In genomic region chr1:209652873-209653401, GRCh38 we compare ENCODE assay signal across 8 cellular contexts. TPM values are rescaled to one million over a fixed set of nuclear protein-coding genes. Genes with fewer than 3 reads are reported as not detected.
DNase-seq lines count a peak whose midpoint lies in the region; ATAC-seq, FAIRE-seq and TF ChIP-seq lines count a peak whose summit lies in the region.

No MANE protein-coding gene starts in this region.

- in situ Hi-C loops in brain microvascular endothelial cell (cut with HindIII; ENCODE audit: low pct_ligation_motif_present, low sequenced_read_pairs) (no loop called here), HepG2 (cut with HindIII; ENCODE audit: extremely low pct_ligation_motif_present, low pct_unique_long_range_greater_than_20kb) (no loop called here)

- peak; percentile 21 for DNase-seq in AG10803 (ENCODE audit: low read depth)
- peak; percentile 95 for DNase-seq in RWPE2 (ENCODE audit: low spot score)
- DNase-seq in brain microvascular endothelial cell, result peak; percentile 51
- peak; percentile 70 for DNase-seq in HepG2 (ENCODE audit: low spot score)
- DNase-seq in stimulated activated CD8-positive, alpha-beta memory T cell treated with anti-CD3 and anti-CD28 coated beads, Interleukin-7, amount 100 ng/mL, for 4 hours (ENCODE audit: low read depth in 2 of 2), result peak; percentile 13 to 16
- no peak for DNase-seq in NCI-H524 (lab: John Stamatoyannopoulos, UW)

- H3K36me3 ChIP-seq in HEK293 (ENCODE audit: control insufficient read depth in 2 of 2, insufficient read depth in 1 of 2, low read length in 2 of 2), result no peaks in the 10 kb centered on the region
- H3K36me3 ChIP-seq in RWPE2 (ENCODE audit: low read depth), result peaks cover 32% of the 10 kb centered on the region
- H3K36me3 ChIP-seq in brain microvascular endothelial cell (replicated peaks), result no peaks in the 10 kb centered on the region
- no peaks in the 10 kb centered on the region for H3K36me3 ChIP-seq in HepG2 (replicated peaks in 1 of 2; ENCODE audit: control insufficient read depth in 1 of 2, insufficient read depth in 2 of 2, low read length in 2 of 2)

- H3K27me3 ChIP-seq in RWPE2 (ENCODE audit: insufficient read depth, poor library complexity, severe bottlenecking) (no peaks in the 10 kb centered on the region), brain microvascular endothelial cell (replicated peaks) (no peaks in the 10 kb centered on the region), HepG2 (ENCODE audit: control insufficient read depth in 1 of 2, insufficient read depth in 2 of 2, low read length in 2 of 2) (peaks cover 2 to 6% of the 10 kb centered on the region in 2 experiments; a peak in 1 of 5 replicates)

- H3K9ac ChIP-seq in HepG2 (ENCODE audit: insufficient read depth, low read depth, low read length), result no peak overlapping the region

- TF ChIP-seq CTCF in AG10803 (conservative IDR thresholded peaks at IDR 0.05; ENCODE audit: low read length), result no peak
- TF ChIP-seq CTCF in HEK293 (tag by site-specific recombination; IDR thresholded peaks at IDR 0.05), result no peak
- no peak for TF ChIP-seq CTCF in RWPE2 (IDR thresholded peaks at IDR 0.05; ENCODE audit: poor library complexity, severe bottlenecking)
- no peak for TF ChIP-seq CTCF in brain microvascular endothelial cell (IDR thresholded peaks at IDR 0.05; ENCODE audit: low read depth, low read length, missing control alignments)
- no peak for TF ChIP-seq CTCF in HepG2 (CRISPR knock-in tag; IDR thresholded peaks at IDR 0.05)

- H2AFZ ChIP-seq in HepG2 (ENCODE audit: low read length), result no peak overlapping the region

- no peak for TF ChIP-seq EP300 in HepG2 (IDR thresholded peaks at IDR 0.05; ENCODE audit: low read depth in 2 of 2, low read length in 2 of 2)
- TF ChIP-seq EP300 in HepG2 (CRISPR knock-in tag; IDR thresholded peaks at IDR 0.05; ENCODE audit: borderline replicate concordance), result no peak

- ATAC-seq in RWPE2 (ENCODE audit: low read depth) (peak; percentile 52), HepG2 (peak; percentile 68), HG02981 (IDR thresholded peaks at IDR 0.05; ENCODE audit: unreplicated experiment) (no peak)

- no peaks in the 10 kb centered on the region for H3K9me3 ChIP-seq in HEK293 (ENCODE audit: control insufficient read depth, insufficient read depth, low read depth, low read length)
- H3K9me3 ChIP-seq in RWPE2 (ENCODE audit: severe bottlenecking), result no peaks in the 10 kb centered on the region
- no peaks in the 10 kb centered on the region for H3K9me3 ChIP-seq in HepG2 (ENCODE audit: low read length)

- FAIRE-seq in HepG2 (lab: Jason Lieb, UNC), result peak; percentile 60

- no peak for TF ChIP-seq POLR2A in HepG2 (IDR thresholded peaks at IDR 0.05; ENCODE audit: insufficient read depth in 1 of 2, low read depth in 2 of 2, low read length in 2 of 2)

- peak overlapping the region; percentile 38 for H3K4me2 ChIP-seq in HepG2 (ENCODE audit: low read depth, low read length)

- H3K4me3 ChIP-seq in AG10803 (ENCODE audit: low read length), result no peak overlapping the region
- H3K4me3 ChIP-seq in HEK293 (ENCODE audit: low read depth, low read length), result no peak overlapping the region
- peak overlapping the region; percentile 58 for H3K4me3 ChIP-seq in RWPE2 (ENCODE audit: severe bottlenecking)
- no peak overlapping the region for H3K4me3 ChIP-seq in brain microvascular endothelial cell (ENCODE audit: low read depth, low read length)
- H3K4me3 ChIP-seq in HepG2 (replicated peaks in 1 of 3; ENCODE audit: insufficient read depth in 1 of 3, low read depth in 2 of 3, low read length in 3 of 3), result no peak overlapping the region

- CTCF ChIA-PET in HEK293 (lab: Yijun Ruan, JAX) (interaction anchor here (0.7 to 2.4 kb wide), 12 partner anchors 22 to 87 kb away, joined by 3 to 10 read pairs (median 4); partner anchors contain the start of gene G0S2), HepG2 (lab: Yijun Ruan, JAX; ENCODE audit: low intra/inter-chr PET ratio, low total read pairs) (no interaction called here)

- intact Hi-C loops in HepG2 (cut with micrococcal nuclease; ENCODE audit: unreplicated experiment), result no loop called here

- no TSS peak for BruUV-seq in HepG2 (replicated peaks; lab: Mats Ljungman, UMichigan)

- H3K79me2 ChIP-seq in HepG2 (ENCODE audit: insufficient read depth, low read length), result no peaks in the 10 kb centered on the region

- POLR2A ChIA-PET in HEK293 (lab: Yijun Ruan, JAX) (interaction anchor here (1.0 to 1.2 kb wide), 2 partner anchors 18 to 22 kb away, joined by 3 to 4 read pairs; partner anchors contain the start of gene G0S2), HepG2 (lab: Yijun Ruan, JAX) (interaction anchor here (1.1 to 1.3 kb wide), 2 partner anchors 21 to 721 kb away, joined by 3 to 4 read pairs; no protein-coding TSS in a partner anchor)

- no peak for TF ChIP-seq RAD21 in HepG2 (CRISPR knock-in tag; IDR thresholded peaks at IDR 0.05)

- 17% methylated on average over 3 of the region's 3 CpGs for WGBS in HepG2 (ENCODE audit: low lambda C conversion rate)

- H3K27ac ChIP-seq in HEK293 (ENCODE audit: extremely low read depth, low read depth, low read length), result peak overlapping the region; percentile 34
- H3K27ac ChIP-seq in RWPE2 (ENCODE audit: poor library complexity, severe bottlenecking), result peak overlapping the region; percentile 94
- no peak overlapping the region for H3K27ac ChIP-seq in brain microvascular endothelial cell
- no peak overlapping the region for H3K27ac ChIP-seq in HepG2 (ENCODE audit: extremely low read length, insufficient read depth, low read length)

- H4K20me1 ChIP-seq in HepG2 (ENCODE audit: insufficient read depth, low read length), result no peaks in the 10 kb centered on the region

- peaks cover 19% of the 10 kb centered on the region for H3K4me1 ChIP-seq in HEK293 (ENCODE audit: control insufficient read depth, insufficient read depth, low read length)
- H3K4me1 ChIP-seq in RWPE2 (ENCODE audit: insufficient read depth, poor library complexity, severe bottlenecking), result peaks cover 61% of the 10 kb centered on the region
- peaks cover 38% of the 10 kb centered on the region for H3K4me1 ChIP-seq in HepG2 (ENCODE audit: insufficient read depth, low read length)

RNA-seq across cellular contexts. Expression of gene LAMB3, which starts 0.7 kb away (rescaled TPM):
- total RNA-seq in HepG2 (2016; rRNA removed; fragmentation: Illumina TruSeq; extraction: Trizol), result 0.10 and 0.24 TPM in 2 replicates
- not detected in 2 replicates for total RNA-seq in HepG2 (2016; cell fraction: cytosol; rRNA removed; fragmentation: Illumina TruSeq; extraction: Trizol; ENCODE audit: low read depth)
- total RNA-seq in HepG2 (2016; cell fraction: insoluble cytoplasmic fraction; rRNA removed; fragmentation: Illumina TruSeq; extraction: Trizol), result 0.13 TPM in 1 of 2 replicates, not detected in the other
- not detected in 2 replicates for total RNA-seq in HepG2 (2016; cell fraction: membrane; rRNA removed; fragmentation: Illumina TruSeq; extraction: Trizol)
- 0.13 TPM in 1 of 2 replicates, not detected in the other for total RNA-seq in HepG2 (2016; cell fraction: nucleus; rRNA removed; fragmentation: Illumina TruSeq; extraction: Trizol)
- 0.18 TPM in 2 replicates for polyA plus RNA-seq in HepG2 (2011; rRNA removed)
- polyA plus RNA-seq in HepG2 (2011; cell fraction: cytosol; rRNA removed), result 0.07 and 0.22 TPM in 2 replicates
- 0.13 and 0.55 TPM in 2 replicates for polyA plus RNA-seq in HepG2 (2011; cell fraction: nucleus; rRNA removed)
- polyA plus RNA-seq in HepG2 (2012), result 0.12 TPM in 1 of 2 replicates, not detected in the other
- not detected in 2 replicates for polyA plus RNA-seq in HepG2 (2016; cell fraction: cytosol; fragmentation: Illumina TruSeq; extraction: Trizol; ENCODE audit: low read depth)
- polyA plus RNA-seq in HepG2 (2016; cell fraction: insoluble cytoplasmic fraction; fragmentation: Illumina TruSeq; extraction: Trizol; ENCODE audit: low read depth), result 0.33 TPM in 1 of 2 replicates, not detected in the other
- polyA plus RNA-seq in HepG2 (2016; cell fraction: membrane; fragmentation: Illumina TruSeq; extraction: Trizol; ENCODE audit: low read depth), result not detected in 2 replicates
- polyA plus RNA-seq in HepG2 (2016; cell fraction: nucleus; fragmentation: Illumina TruSeq; extraction: Trizol; ENCODE audit: insufficient read depth, low read depth), result 0.25 and 0.37 TPM in 2 replicates
- polyA minus RNA-seq in HepG2 (2011; rRNA and poly(A)+ RNA removed; ENCODE audit: low replicate concordance), result 0.10 and 113 TPM in 2 replicates
- 0.69 and 1.1 TPM in 2 replicates for polyA minus RNA-seq in HepG2 (2011; cell fraction: cytosol; rRNA and poly(A)+ RNA removed)
- 0.37 and 0.39 TPM in 2 replicates for polyA minus RNA-seq in HepG2 (2011; cell fraction: nucleus; rRNA and poly(A)+ RNA removed)

RNA-seq across cellular contexts. Expression of gene G0S2, which starts 22.3 kb away (rescaled TPM):
- not detected in 2 replicates for total RNA-seq in HepG2 (2016; rRNA removed; fragmentation: Illumina TruSeq; extraction: Trizol)
- total RNA-seq in HepG2 (2016; cell fraction: cytosol; rRNA removed; fragmentation: Illumina TruSeq; extraction: Trizol; ENCODE audit: low read depth), result not detected in 2 replicates
- not detected in 2 replicates for total RNA-seq in HepG2 (2016; cell fraction: insoluble cytoplasmic fraction; rRNA removed; fragmentation: Illumina TruSeq; extraction: Trizol)
- total RNA-seq in HepG2 (2016; cell fraction: membrane; rRNA removed; fragmentation: Illumina TruSeq; extraction: Trizol), result not detected in 2 replicates
- total RNA-seq in HepG2 (2016; cell fraction: nucleus; rRNA removed; fragmentation: Illumina TruSeq; extraction: Trizol), result not detected in 2 replicates
- polyA plus RNA-seq in HepG2 (2011; rRNA removed), result not detected in 2 replicates
- polyA plus RNA-seq in HepG2 (2011; cell fraction: cytosol; rRNA removed), result 0.08 and 0.28 TPM in 2 replicates
- not detected in 2 replicates for polyA plus RNA-seq in HepG2 (2011; cell fraction: nucleus; rRNA removed)
- polyA plus RNA-seq in HepG2 (2012), result 0.23 TPM in 1 of 2 replicates, not detected in the other
- polyA plus RNA-seq in HepG2 (2016; cell fraction: cytosol; fragmentation: Illumina TruSeq; extraction: Trizol; ENCODE audit: low read depth), result not detected in 2 replicates
- not detected in 2 replicates for polyA plus RNA-seq in HepG2 (2016; cell fraction: insoluble cytoplasmic fraction; fragmentation: Illumina TruSeq; extraction: Trizol; ENCODE audit: low read depth)
- not detected in 2 replicates for polyA plus RNA-seq in HepG2 (2016; cell fraction: membrane; fragmentation: Illumina TruSeq; extraction: Trizol; ENCODE audit: low read depth)
- not detected in 2 replicates for polyA plus RNA-seq in HepG2 (2016; cell fraction: nucleus; fragmentation: Illumina TruSeq; extraction: Trizol; ENCODE audit: insufficient read depth, low read depth)
- polyA minus RNA-seq in HepG2 (2011; rRNA and poly(A)+ RNA removed; ENCODE audit: low replicate concordance), result not detected in 2 replicates
- not detected in 2 replicates for polyA minus RNA-seq in HepG2 (2011; cell fraction: cytosol; rRNA and poly(A)+ RNA removed)
- not detected in 2 replicates for polyA minus RNA-seq in HepG2 (2011; cell fraction: nucleus; rRNA and poly(A)+ RNA removed)

RNA-seq across cellular contexts. Expression of gene HSD11B1, which starts 51.7 kb away (rescaled TPM):
- not detected in 2 replicates for total RNA-seq in HepG2 (2016; rRNA removed; fragmentation: Illumina TruSeq; extraction: Trizol)
- total RNA-seq in HepG2 (2016; cell fraction: cytosol; rRNA removed; fragmentation: Illumina TruSeq; extraction: Trizol; ENCODE audit: low read depth), result not detected in 2 replicates
- total RNA-seq in HepG2 (2016; cell fraction: insoluble cytoplasmic fraction; rRNA removed; fragmentation: Illumina TruSeq; extraction: Trizol), result not detected in 2 replicates
- not detected in 2 replicates for total RNA-seq in HepG2 (2016; cell fraction: membrane; rRNA removed; fragmentation: Illumina TruSeq; extraction: Trizol)
- total RNA-seq in HepG2 (2016; cell fraction: nucleus; rRNA removed; fragmentation: Illumina TruSeq; extraction: Trizol), result not detected in 2 replicates
- polyA plus RNA-seq in HepG2 (2011; rRNA removed), result not detected in 2 replicates
- not detected in 2 replicates for polyA plus RNA-seq in HepG2 (2011; cell fraction: cytosol; rRNA removed)
- not detected in 2 replicates for polyA plus RNA-seq in HepG2 (2011; cell fraction: nucleus; rRNA removed)
- not detected in 2 replicates for polyA plus RNA-seq in HepG2 (2012)
- not detected in 2 replicates for polyA plus RNA-seq in HepG2 (2016; cell fraction: cytosol; fragmentation: Illumina TruSeq; extraction: Trizol; ENCODE audit: low read depth)
- polyA plus RNA-seq in HepG2 (2016; cell fraction: insoluble cytoplasmic fraction; fragmentation: Illumina TruSeq; extraction: Trizol; ENCODE audit: low read depth), result not detected in 2 replicates
- not detected in 2 replicates for polyA plus RNA-seq in HepG2 (2016; cell fraction: membrane; fragmentation: Illumina TruSeq; extraction: Trizol; ENCODE audit: low read depth)
- polyA plus RNA-seq in HepG2 (2016; cell fraction: nucleus; fragmentation: Illumina TruSeq; extraction: Trizol; ENCODE audit: insufficient read depth, low read depth), result not detected in 2 replicates
- not detected in 2 replicates for polyA minus RNA-seq in HepG2 (2011; rRNA and poly(A)+ RNA removed; ENCODE audit: low replicate concordance)
- polyA minus RNA-seq in HepG2 (2011; cell fraction: cytosol; rRNA and poly(A)+ RNA removed), result not detected in 2 replicates
- polyA minus RNA-seq in HepG2 (2011; cell fraction: nucleus; rRNA and poly(A)+ RNA removed), result not detected in 2 replicates

Comparison
In these comparisons a context has a peak if more than half of its experiments do, and no peak if none do; other contexts are left out.
1. DNase-seq: peak in AG10803 (single experiment), RWPE2 (single experiment), brain microvascular endothelial cell (single experiment), HepG2 (single experiment) and stimulated activated CD8-positive, alpha-beta memory T cell treated with anti-CD3 and anti-CD28 coated beads, Interleukin-7, amount 100 ng/mL, for 4 hours (2 of 2); none in NCI-H524 (0 of 2).
2. H3K27ac ChIP-seq: peak in HEK293 (single experiment) and RWPE2 (single experiment); none in brain microvascular endothelial cell (single experiment) and HepG2 (single experiment).